11 cellular contexts compared by ENCODE assay signal in genomic region chr9:133116346-133117231, GRCh38. TPM values are rescaled to one million over a fixed set of nuclear protein-coding genes. Genes with fewer than 3 reads are reported as not detected.
DNase-seq lines count a peak whose midpoint lies in the region; ATAC-seq and TF ChIP-seq lines count a peak whose summit lies in the region.
"Had no signal": no experiment of that assay in that cellular context is flagged by ENCODE, and none has a peak within 500 bp of the region (broad histone marks: within the 10 kb centered on the region; RNA-seq: fewer than 3 reads in every experiment).

No MANE protein-coding gene starts in this region.

- no peak for TF ChIP-seq POLR2A in Peyer's patch (IDR thresholded peaks at IDR 0.05)

- H3K36me3 ChIP-seq in CD4-positive, alpha-beta memory T cell (ENCODE audit: insufficient read depth, low read length), result peaks cover 9% of the 10 kb centered on the region
- H3K36me3 ChIP-seq in Peyer's patch, result peaks cover 0 to 6% (median 0%) of the 10 kb centered on the region in 3 donors
- peaks cover 0 to 14% of the 10 kb centered on the region in 2 donors for H3K36me3 ChIP-seq in esophagus (ENCODE audit: control insufficient read depth in 2 of 2, insufficient read depth in 2 of 2, low read length in 1 of 2)
- peaks cover 0 to 3% of the 10 kb centered on the region in 2 donors for H3K36me3 ChIP-seq in psoas muscle (ENCODE audit: insufficient read depth in 1 of 2, low read depth in 1 of 2)
- H3K36me3 ChIP-seq: brain microvascular endothelial cell, uterus had no signal

- H3K36me3 Mint-ChIP-seq in CD4-positive, alpha-beta memory T cell, result peaks cover 0 to 20% of the 10 kb centered on the region in 2 donors

- no peaks in the 10 kb centered on the region for H3K9me3 ChIP-seq in CD4-positive, alpha-beta memory T cell (ENCODE audit: control insufficient read depth in 1 of 2, low read length in 2 of 2)
- H3K9me3 ChIP-seq in Peyer's patch (no peaks in the 10 kb centered on the region), esophagus (ENCODE audit: control insufficient read depth in 2 of 2, insufficient read depth in 1 of 2, low read depth in 1 of 2, low read length in 1 of 2) (no peaks in the 10 kb centered on the region), psoas muscle (no peaks in the 10 kb centered on the region)
- H3K9me3 ChIP-seq: uterus had no signal

- H3K27me3 Mint-ChIP-seq in CD4-positive, alpha-beta memory T cell, result no peaks in the 10 kb centered on the region

- intact Hi-C loops in CD4-positive, alpha-beta memory T cell (cut with micrococcal nuclease), result no loop called here
- intact Hi-C loops in psoas muscle (cut with DNase I), result no loop called here

- POLR2A ChIA-PET in CD4-positive, alpha-beta memory T cell (lab: Charles Lee; ENCODE audit: partially characterized antibody), result interaction anchor here (0.9 to 25.7 kb wide), 8 partner anchors 9 to 86 kb away, joined by 3 to 345 read pairs (median 4); partner anchors contain the start of gene GTF3C5

- TF ChIP-seq CTCF in Peyer's patch (IDR thresholded peaks at IDR 0.05), result no peak
- TF ChIP-seq CTCF in psoas muscle (IDR thresholded peaks at IDR 0.05), result no peak

- DNase-seq in CD4-positive, alpha-beta memory T cell, result peak in 1 of 5 donors; percentile 28
- DNase-seq in Peyer's patch (peak in 1 of 3 donors; percentile 79), psoas muscle (peak; percentile 13 to 75), germinal center (ENCODE audit: low spot score) (no peak)
- DNase-seq in stimulated activated CD4-positive, alpha-beta T cell treated with anti-CD3 and anti-CD28 coated beads, Interleukin-1b, Interleukin-23, amount 100 ng/mL, for 48 hours, result no peak
- DNase-seq: NK-92 treated with Interleukin-12 subunit alpha and Interleukin-12 subunit beta, amount 100 ng/mL, for 24 hours had no signal

- H3K27me3 ChIP-seq in CD4-positive, alpha-beta memory T cell (ENCODE audit: insufficient read depth, low read length), result no peaks in the 10 kb centered on the region
- H3K27me3 ChIP-seq in Peyer's patch (no peaks in the 10 kb centered on the region), esophagus (ENCODE audit: control insufficient read depth in 1 of 2, insufficient read depth in 2 of 2, low read length in 2 of 2) (no peaks in the 10 kb centered on the region), psoas muscle (ENCODE audit: insufficient read depth in 3 of 3, low read length in 2 of 3) (no peaks in the 10 kb centered on the region)
- H3K27me3 ChIP-seq: brain microvascular endothelial cell, uterus had no signal

- H3K27ac Mint-ChIP-seq in CD4-positive, alpha-beta memory T cell, result peak overlapping the region in 3 of 7 donors; percentile 25 to 87 (median 48)

- CTCF ChIA-PET in CD4-positive, alpha-beta memory T cell (lab: Charles Lee; ENCODE audit: partially characterized antibody), result interaction anchor here (1.1 to 30.1 kb wide), 4 partner anchors 10 to 35 kb away, joined by 3 to 596 read pairs (median 4); no protein-coding TSS in a partner anchor

- no peak overlapping the region for H3K4me3 Mint-ChIP-seq in CD4-positive, alpha-beta memory T cell

- peak overlapping the region; percentile 55 for H3K27ac ChIP-seq in CD4-positive, alpha-beta memory T cell (ENCODE audit: low read depth, low read length)
- H3K27ac ChIP-seq in Peyer's patch (peak overlapping the region in 3 of 4 donors; percentile 47 to 92 (median 69)), esophagus (ENCODE audit: low read depth in 2 of 2, low read length in 1 of 2) (peak overlapping the region; percentile 37 to 78), psoas muscle (peak overlapping the region; percentile 90)
- H3K27ac ChIP-seq: brain microvascular endothelial cell, uterus had no signal

- WGBS in esophagus, 2 donors, result 56 to 62% methylated on average over 20 of the region's 20 CpGs
- WGBS in psoas muscle, 3 donors, result 42 to 52% (median 47%) methylated on average over 18 to 20 of the region's 20 CpGs

- H3K4me1 Mint-ChIP-seq in CD4-positive, alpha-beta memory T cell, result peaks cover 17 to 86% (median 52%) of the 10 kb centered on the region in 4 donors

- H3K9me3 Mint-ChIP-seq in CD4-positive, alpha-beta memory T cell, result no peaks in the 10 kb centered on the region

- H3K4me1 ChIP-seq in CD4-positive, alpha-beta memory T cell (ENCODE audit: insufficient read depth, low read length), result peaks cover 90% of the 10 kb centered on the region
- H3K4me1 ChIP-seq in Peyer's patch (peaks cover 16 to 85% (median 71%) of the 10 kb centered on the region in 4 donors), esophagus (ENCODE audit: control insufficient read depth in 2 of 2, insufficient read depth in 2 of 2, low read length in 1 of 2) (peaks cover 36 to 79% of the 10 kb centered on the region in 2 donors), psoas muscle (peaks cover 86% of the 10 kb centered on the region)

- ATAC-seq in psoas muscle (peak in 1 of 4 donors; percentile 18), GM18861 (IDR thresholded peaks at IDR 0.05; ENCODE audit: unreplicated experiment) (no peak), GM21528 (IDR thresholded peaks at IDR 0.05; ENCODE audit: low FRiP score, unreplicated experiment) (no peak)

- H3K4me3 ChIP-seq in CD4-positive, alpha-beta memory T cell (ENCODE audit: low read length in 2 of 2), result no peak overlapping the region
- no peak overlapping the region for H3K4me3 ChIP-seq in Peyer's patch
- H3K4me3 ChIP-seq in esophagus (ENCODE audit: low read depth in 1 of 2, low read length in 2 of 2), result no peak overlapping the region
- H3K4me3 ChIP-seq in psoas muscle, result peak overlapping the region; percentile 0
- H3K4me3 ChIP-seq: uterus had no signal

RNA-seq across cellular contexts. Expression of gene RALGDS, which starts 4.5 kb away (rescaled TPM):
- total RNA-seq in CD4-positive, alpha-beta memory T cell, result 100 to 1,000 TPM; 123 to 131 TPM
- 10 to 100 TPM; 27.9 to 67.8 TPM for polyA plus RNA-seq in CD4-positive, alpha-beta memory T cell
- total RNA-seq in Peyer's patch, result 100 to 1,000 TPM in 2 of 4 donors, 10 to 100 TPM in 2; 53.1 to 237 (median 139) TPM
- polyA plus RNA-seq in esophagus, result 10 to 100 TPM; 47.8 to 67.9 TPM
- 10 to 100 TPM; 13.3 to 64.6 (median 21.4) TPM for total RNA-seq in psoas muscle
- 10 to 100 TPM; 12.3 to 21.1 (median 17.2) TPM for polyA plus RNA-seq in psoas muscle

RNA-seq across cellular contexts. Expression of gene GBGT1, which starts 47.1 kb away (rescaled TPM):
- total RNA-seq in CD4-positive, alpha-beta memory T cell, result 1 to 10 TPM; 3.6 to 6.3 TPM
- polyA plus RNA-seq in CD4-positive, alpha-beta memory T cell, result under 1 TPM; 0.16 to 0.50 TPM
- total RNA-seq in Peyer's patch, result 10 to 100 TPM in 3 of 4 donors, 1 to 10 TPM in 1; 7.0 to 49.5 (median 14.1) TPM
- polyA plus RNA-seq in esophagus, result 1 to 10 TPM; 2.1 to 3.7 TPM
- total RNA-seq in psoas muscle, result 1 to 10 TPM; 2.0 to 4.4 (median 3.3) TPM
- polyA plus RNA-seq in psoas muscle, result 1 to 10 TPM; 1.6 to 2.9 (median 2.7) TPM

RNA-seq across cellular contexts. Expression of gene CEL, which starts 54.8 kb away (rescaled TPM):
- 1 to 10 TPM; 1.2 to 1.6 TPM for total RNA-seq in CD4-positive, alpha-beta memory T cell
- under 1 TPM in 1 of 2 donors, not detected in 1; 0.15 TPM for polyA plus RNA-seq in CD4-positive, alpha-beta memory T cell
- 1 to 10 TPM; 1.6 to 9.1 (median 5.8) TPM for total RNA-seq in Peyer's patch
- 1 to 10 TPM; 2.1 to 3.3 TPM for polyA plus RNA-seq in esophagus
- total RNA-seq in psoas muscle, result 1 to 10 TPM in 1 of 4 donors, under 1 TPM in 3; 0.34 to 2.0 (median 0.63) TPM
- under 1 TPM; 0.10 to 0.61 (median 0.21) TPM for polyA plus RNA-seq in psoas muscle

Comparison
In these comparisons a context has a peak if more than half of its experiments do, and no peak if none do; other contexts are left out.
1. DNase-seq: peak in psoas muscle (2 of 2); none in germinal center (single experiment) and stimulated activated CD4-positive, alpha-beta T cell treated with anti-CD3 and anti-CD28 coated beads, Interleukin-1b, Interleukin-23, amount 100 ng/mL, for 48 hours (single experiment).
2. Peak in every context shown above with its lines, with median percentiles within 50 percentile points of each other: H3K27ac ChIP-seq.